Comparison of ENCODE assay signal across 23 cellular contexts in the genomic region with DNA sequence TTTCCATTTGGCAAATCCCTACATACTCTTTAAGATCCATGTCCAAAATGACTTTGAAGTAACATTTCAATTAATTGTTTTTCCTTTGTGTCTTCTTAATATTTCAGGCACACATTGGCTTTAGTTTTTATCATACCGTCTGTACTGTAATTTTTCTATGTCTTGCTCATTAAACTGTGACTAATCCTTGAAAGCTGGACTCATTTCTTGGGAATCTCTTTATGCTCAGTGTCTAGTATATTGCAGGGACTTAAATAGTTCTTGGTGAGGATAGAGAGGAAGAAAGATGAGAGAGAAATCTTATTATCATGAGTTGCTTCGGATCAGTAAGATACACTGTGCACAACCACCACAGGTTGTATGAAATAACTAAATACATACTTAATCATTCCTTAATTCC.
"Had no signal": no experiment of that assay in that cellular context is flagged by ENCODE, and none has a peak within 500 bp of the region (broad histone marks: within the 10 kb centered on the region; RNA-seq: fewer than 3 reads in every experiment).

No MANE protein-coding gene starts in this region.

- H3K4me1 Mint-ChIP-seq: activated CD4-positive, alpha-beta T cell treated with anti-CD3 and anti-CD28 coated beads for 36 hours; activated naive CD4-positive, alpha-beta T cell treated with anti-CD3 and anti-CD28 coated beads, Interleukin-2, amount 50 U/mL, for 24 hours; immature natural killer cell; memory B cell; naive B cell had no signal

- H3K27me3 Mint-ChIP-seq: activated CD4-positive, alpha-beta T cell treated with anti-CD3 and anti-CD28 coated beads for 36 hours; activated naive CD4-positive, alpha-beta T cell treated with anti-CD3 and anti-CD28 coated beads, Interleukin-2, amount 50 U/mL, for 24 hours; memory B cell; naive B cell; stimulated activated naive CD8-positive, alpha-beta T cell treated with anti-CD3 and anti-CD28 coated beads, Interleukin-15, Interleukin-2, amounts not matched to agents 100 ng/mL and 50 ng/mL, for 24 hours had no signal

- DNase-seq: activated CD4-positive, alpha-beta T cell treated with anti-CD3 and anti-CD28 coated beads for 36 hours; activated CD4-positive, alpha-beta T cell treated with anti-CD3 and anti-CD28 coated beads, Interleukin-2, amount 50 U/mL, for 48 hours; activated gamma-delta T cell; adrenal gland; body of pancreas; central memory CD4-positive, alpha-beta T cell; cortex of kidney; effector CD4-positive, alpha-beta T cell; immature natural killer cell; mucosa of descending colon; naive B cell; stimulated activated CD4-positive, alpha-beta T cell treated with anti-CD3 and anti-CD28 coated beads, Interleukin-15, amount 100 ng/mL, for 24 hours; stimulated activated CD4-positive, alpha-beta T cell treated with anti-CD3 and anti-CD28 coated beads, Interleukin-2, amount 100 ng/mL, for 48 hours had no signal

- H3K4me3 ChIP-seq: adrenal gland, body of pancreas, mucosa of descending colon, prostate gland, right atrium auricular region, skin epidermis, tibial nerve had no signal

- H3K4me3 Mint-ChIP-seq: activated CD4-positive, alpha-beta T cell treated with anti-CD3 and anti-CD28 coated beads for 36 hours; activated naive CD4-positive, alpha-beta T cell treated with anti-CD3 and anti-CD28 coated beads, Interleukin-2, amount 50 U/mL, for 24 hours; immature natural killer cell; memory B cell; naive B cell; neural crest cell; stimulated activated naive CD8-positive, alpha-beta T cell treated with anti-CD3 and anti-CD28 coated beads, Interleukin-15, Interleukin-2, amounts not matched to agents 100 ng/mL and 50 ng/mL, for 24 hours; T-helper 2 cell treated with Interferon-gamma antibody and Interleukin-4, amounts not matched to agents 5 μg/mL and 100 μg/mL, for 36 hours; WTC11 had no signal

- H3K36me3 Mint-ChIP-seq: activated naive CD4-positive, alpha-beta T cell treated with anti-CD3 and anti-CD28 coated beads, Interleukin-2, amount 50 U/mL, for 24 hours; memory B cell; naive B cell had no signal

- ATAC-seq: activated CD4-positive, alpha-beta T cell treated with anti-CD3 and anti-CD28 coated beads for 36 hours; body of pancreas; mucosa of descending colon; WTC11 had no signal

- H3K27ac Mint-ChIP-seq: activated CD4-positive, alpha-beta T cell treated with anti-CD3 and anti-CD28 coated beads for 36 hours; activated naive CD4-positive, alpha-beta T cell treated with anti-CD3 and anti-CD28 coated beads, Interleukin-2, amount 50 U/mL, for 24 hours; immature natural killer cell; memory B cell; naive B cell; stimulated activated naive CD8-positive, alpha-beta T cell treated with anti-CD3 and anti-CD28 coated beads, Interleukin-15, Interleukin-2, amounts not matched to agents 100 ng/mL and 50 ng/mL, for 24 hours; T-helper 2 cell treated with Interferon-gamma antibody and Interleukin-4, amounts not matched to agents 5 μg/mL and 100 μg/mL, for 36 hours; WTC11 had no signal
